11 cellular contexts compared by ENCODE assay signal in the genomic region with DNA sequence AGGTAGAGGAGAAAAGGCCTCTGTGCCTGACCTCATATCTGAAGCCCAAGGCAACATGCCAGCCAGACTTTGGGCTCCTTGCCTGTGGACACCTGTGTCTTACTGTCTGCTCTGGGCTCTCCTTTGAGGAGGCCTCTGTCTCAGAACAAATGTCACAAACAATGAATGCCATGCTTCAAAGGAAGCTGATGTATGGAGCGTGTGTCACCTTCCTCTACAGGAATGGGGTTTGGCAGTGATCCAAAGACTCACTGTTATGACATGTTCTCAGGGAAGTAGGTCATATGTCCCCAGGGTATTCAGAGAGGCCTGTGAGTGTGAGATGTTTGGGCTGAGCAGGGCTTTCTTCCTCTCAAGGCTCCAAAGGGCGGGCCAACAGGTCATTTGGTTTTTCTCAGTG. TPM values are rescaled to one million over a fixed set of nuclear protein-coding genes. Genes with fewer than 3 reads are reported as not detected.
DNase-seq lines count a peak whose midpoint lies in the region; ATAC-seq and TF ChIP-seq lines count a peak whose summit lies in the region.
"Had no signal": no experiment of that assay in that cellular context is flagged by ENCODE, and none has a peak within 500 bp of the region (broad histone marks: within the 10 kb centered on the region; RNA-seq: fewer than 3 reads in every experiment).

No MANE protein-coding gene starts in this region.

- no peaks in the 10 kb centered on the region for H3K9me3 ChIP-seq in lower lobe of right lung
- H3K9me3 ChIP-seq: thoracic aorta had no signal

- H3K4me1 ChIP-seq in lower lobe of right lung = peaks cover 16% of the 10 kb centered on the region

- DNase-seq in Daoy (ENCODE audit: low read depth) (peak; percentile 89), HS-27A (ENCODE audit: low read depth) (peak; percentile 29), lower lobe of right lung (no peak), epidermal melanocyte (ENCODE audit: insufficient read length, low spot score) (no peak), NCI-H1417 treated with DMSO at 0.1 percent for 48 hours (lab: John Stamatoyannopoulos, UW) (no peak)
- DNase-seq in activated T-helper 9 cell treated with anti-CD3 and anti-CD28 coated beads, Interleukin-2, amount 50 U/mL, for 16 hours (ENCODE audit: low read depth) = peak; percentile 4
- DNase-seq: activated CD8-positive, alpha-beta memory T cell treated with anti-CD3 and anti-CD28 coated beads, Interleukin-2, amount 10 ng/mL, durations not matched to agents 7 days and 5 days had no signal

- intact Hi-C loops in lower lobe of right lung (cut with DNase I) = no loop called here

- peak overlapping the region; percentile 46 for H3K27ac ChIP-seq in lower lobe of right lung
- H3K27ac ChIP-seq: thoracic aorta had no signal

- no peak overlapping the region for H3K4me3 ChIP-seq in lower lobe of right lung
- H3K4me3 ChIP-seq: GM23338, thoracic aorta had no signal

- no peaks in the 10 kb centered on the region for H3K27me3 ChIP-seq in lower lobe of right lung (ENCODE audit: low read depth)

- no peaks in the 10 kb centered on the region for H3K36me3 ChIP-seq in lower lobe of right lung
- H3K36me3 ChIP-seq: thoracic aorta had no signal

- ATAC-seq in lower lobe of right lung (peak; percentile 65 to 71), GM18519 (IDR thresholded peaks at IDR 0.05; ENCODE audit: low FRiP score, unreplicated experiment) (no peak), HG03196 (IDR thresholded peaks at IDR 0.05; ENCODE audit: unreplicated experiment) (no peak)
- ATAC-seq: activated CD8-positive, alpha-beta memory T cell treated with anti-CD3 and anti-CD28 coated beads, Interleukin-2, amount 10 ng/mL, durations not matched to agents 7 days and 5 days; GM23338 had no signal

- TF ChIP-seq CTCF in lower lobe of right lung (IDR thresholded peaks at IDR 0.05) = no peak

RNA-seq across cellular contexts. Expression of gene PTPRE, which starts 38.4 kb away (rescaled TPM):
- total RNA-seq in Daoy (2014; rRNA removed; shearing (Covaris generic)) = 2.6 TPM in 2 replicates
- total RNA-seq in lower lobe of right lung = 60.5 TPM

RNA-seq across cellular contexts. Expression of gene CLRN3, which starts 52.6 kb away (rescaled TPM):
- not detected in 2 replicates for total RNA-seq in Daoy (2014; rRNA removed; shearing (Covaris generic))
- total RNA-seq in lower lobe of right lung = not detected
- total RNA-seq: activated CD8-positive, alpha-beta memory T cell treated with anti-CD3 and anti-CD28 coated beads, Interleukin-2, amount 10 ng/mL, durations not matched to agents 7 days and 5 days; GM23338; thoracic aorta had no signal

Comparison
In these comparisons a context has a peak if more than half of its experiments do, and no peak if none do; other contexts are left out.
1. DNase-seq: peak in Daoy (single experiment), HS-27A (single experiment) and activated T-helper 9 cell treated with anti-CD3 and anti-CD28 coated beads, Interleukin-2, amount 50 U/mL, for 16 hours (single experiment); none in lower lobe of right lung (single experiment), epidermal melanocyte (single experiment) and NCI-H1417 treated with DMSO at 0.1 percent for 48 hours (single experiment).
2. ATAC-seq: peak in lower lobe of right lung (2 of 2); none in GM18519 (single experiment) and HG03196 (single experiment).
3. RNA of gene PTPRE, which starts 38.4 kb away (total RNA-seq): 60.5 TPM in lower lobe of right lung (single experiment); 2.6 TPM in Daoy; every median in the first group is over 10 times any median in the second.